Comparison of ENCODE assay signal across 17 cellular contexts in genomic region chr11:111162306-111162705, GRCh38.
A peak's percentile ranks its signal among the peaks of the same experiment; 100 is the strongest.
DNase-seq lines count a peak whose midpoint lies in the region; ATAC-seq and TF ChIP-seq lines count a peak whose summit lies in the region.
"Had no signal": no experiment of that assay in that cellular context is flagged by ENCODE, and none has a peak within 500 bp of the region (broad histone marks: within the 10 kb centered on the region; RNA-seq: fewer than 3 reads in every experiment).

No MANE protein-coding gene starts in this region.

- no peak overlapping the region for H3K27ac ChIP-seq in GM23248
- H3K27ac ChIP-seq: adrenal gland, BLaER1, lower lobe of right lung, parathyroid adenoma, SK-N-MC had no signal

- no peaks in the 10 kb centered on the region for H3K9me3 Mint-ChIP-seq in WTC11

- no peaks in the 10 kb centered on the region for H3K9me3 ChIP-seq in GM23248 (ENCODE audit: low read depth)
- H3K9me3 ChIP-seq: adrenal gland, BLaER1, lower lobe of right lung had no signal

- H2AFZ ChIP-seq in GM23248: peak overlapping the region; percentile 35
- H2AFZ ChIP-seq: parathyroid adenoma had no signal

- POLR2A ChIA-PET in WTC11 (lab: Charles Lee): no interaction called here

- H3K4me1 Mint-ChIP-seq in WTC11: peaks cover 12% of the 10 kb centered on the region

- H3K36me3 ChIP-seq in GM23248 (ENCODE audit: low read depth) (no peaks in the 10 kb centered on the region), H7 (replicated peaks; ENCODE audit: control insufficient read depth, insufficient read depth, low read length) (no peaks in the 10 kb centered on the region)
- H3K36me3 ChIP-seq: adrenal gland, BLaER1, lower lobe of right lung had no signal

- peaks cover 6% of the 10 kb centered on the region; the same call in 1 of the 2 replicates for H3K4me1 ChIP-seq in GM23248 (ENCODE audit: insufficient read depth)
- H3K4me1 ChIP-seq: adrenal gland, BLaER1, lower lobe of right lung, parathyroid adenoma had no signal

- H3K27me3 ChIP-seq in GM23248 (replicated peaks; ENCODE audit: insufficient read depth): no peaks in the 10 kb centered on the region
- no peaks in the 10 kb centered on the region for H3K27me3 ChIP-seq in H7 (ENCODE audit: control insufficient read depth, insufficient read depth, low read length)
- H3K27me3 ChIP-seq: adrenal gland, BLaER1 had no signal

- CTCF ChIA-PET in WTC11 (lab: Charles Lee): no interaction called here

- H3K9ac ChIP-seq in GM23248: no peak overlapping the region
- H3K9ac ChIP-seq: BLaER1, parathyroid adenoma had no signal

- no peaks in the 10 kb centered on the region for H3K79me2 ChIP-seq in GM23248 (ENCODE audit: insufficient read depth)
- H3K79me2 ChIP-seq: parathyroid adenoma had no signal

- 0 out of 2 replicates have a peak overlapping the region, but pooled peaks have one; percentile 61 for H3K27ac Mint-ChIP-seq in WTC11
- H3K27ac Mint-ChIP-seq: naive B cell had no signal

- H3K27me3 Mint-ChIP-seq in WTC11 (ENCODE audit: low read depth): no peaks in the 10 kb centered on the region

- H3K9me2 ChIP-seq in GM23248 (ENCODE audit: insufficient read depth): no peaks in the 10 kb centered on the region

- H3K4me2 ChIP-seq in GM23248 (ENCODE audit: unreplicated experiment): no peak overlapping the region
- H3K4me2 ChIP-seq: BLaER1, smooth muscle cell had no signal

- ATAC-seq in WTC11: peak; percentile 34
- ATAC-seq: lower lobe of right lung had no signal

- peak; percentile 50 for DNase-seq in GM23248
- DNase-seq in WTC11 (ENCODE audit: low spot score): no peak
- DNase-seq in fibroblast of peridontal ligament (ENCODE audit: extremely low read depth): peak; percentile 8
- peak; percentile 15 for DNase-seq in stromal cell of bone marrow (ENCODE audit: low read depth)
- no peak for DNase-seq in H7
- DNase-seq in effector CD4-positive, alpha-beta T cell: no peak
- DNase-seq in GM19240 (ENCODE audit: insufficient read length, low spot score): no peak
- DNase-seq: adrenal gland; lower lobe of right lung; naive B cell; NCI-H2171; NCI-H748 treated with DMSO at 0.1 percent for 48 hours; stimulated activated CD4-positive, alpha-beta T cell treated with anti-CD3 and anti-CD28 coated beads, Interleukin-4, amount 100 ng/mL, for 24 hours had no signal

- H3K4me3 ChIP-seq in GM23248 (no peak overlapping the region), H7 (ENCODE audit: insufficient read depth, low read depth, low read length) (no peak overlapping the region)
- H3K4me3 ChIP-seq: adrenal gland, BLaER1, lower lobe of right lung, SK-N-MC, smooth muscle cell had no signal

- TF ChIP-seq CTCF in WTC11 (IDR thresholded peaks at IDR 0.05): no peak

- in situ Hi-C loops in GM23248 (cut with MboI): no loop called here

- H4K20me1 ChIP-seq in GM23248 (ENCODE audit: insufficient read depth): no peaks in the 10 kb centered on the region
- H4K20me1 ChIP-seq: BLaER1 had no signal

- H3K4me3 Mint-ChIP-seq in WTC11: no peak overlapping the region
- H3K4me3 Mint-ChIP-seq: naive B cell had no signal

- WGBS in GM23248 (ENCODE audit: low coverage in 1 of 2, low lambda C conversion rate in 2 of 2, missing lambda C conversion rate in 2 of 2), 2 experiments: 8 to 14% methylated on average over 1 of the region's 1 CpG

- no peaks in the 10 kb centered on the region for H3F3A ChIP-seq in GM23248 (ENCODE audit: insufficient read depth)

- no peaks in the 10 kb centered on the region for H3K36me3 Mint-ChIP-seq in WTC11
- H3K36me3 Mint-ChIP-seq: naive B cell had no signal

TF ChIP-seq in WTC11, 78 proteins besides CTCF, POLR2A, EP300 and RAD21:
- no peak for TF ChIP-seq FOXK1 (CRISPR knock-in tag; IDR thresholded peaks at IDR 0.05)
- no peak for TF ChIP-seq GTF2I (CRISPR knock-in tag; conservative IDR thresholded peaks at IDR 0.05)
- TF ChIP-seq, protein P1, sequence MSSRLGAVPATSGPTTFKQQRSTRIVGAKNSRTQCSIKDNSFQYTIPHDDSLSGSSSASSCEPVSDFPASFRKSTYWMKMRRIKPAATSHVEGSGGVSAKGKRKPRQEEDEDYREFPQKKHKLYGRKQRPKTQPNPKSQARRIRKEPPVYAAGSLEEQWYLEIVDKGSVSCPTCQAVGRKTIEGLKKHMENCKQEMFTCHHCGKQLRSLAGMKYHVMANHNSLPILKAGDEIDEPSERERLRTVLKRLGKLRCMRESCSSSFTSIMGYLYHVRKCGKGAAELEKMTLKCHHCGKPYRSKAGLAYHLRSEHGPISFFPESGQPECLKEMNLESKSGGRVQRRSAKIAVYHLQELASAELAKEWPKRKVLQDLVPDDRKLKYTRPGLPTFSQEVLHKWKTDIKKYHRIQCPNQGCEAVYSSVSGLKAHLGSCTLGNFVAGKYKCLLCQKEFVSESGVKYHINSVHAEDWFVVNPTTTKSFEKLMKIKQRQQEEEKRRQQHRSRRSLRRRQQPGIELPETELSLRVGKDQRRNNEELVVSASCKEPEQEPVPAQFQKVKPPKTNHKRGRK (CRISPR knock-in tag; IDR thresholded peaks at IDR 0.05; ENCODE audit: borderline replicate concordance): no peak
- no peak for TF ChIP-seq NFYB (CRISPR knock-in tag; conservative IDR thresholded peaks at IDR 0.05; ENCODE audit: low read depth)
- no peak for TF ChIP-seq CREM (CRISPR knock-in tag; IDR thresholded peaks at IDR 0.05)
- no peak for TF ChIP-seq USF1 (CRISPR knock-in tag; IDR thresholded peaks at IDR 0.05)
- no peak for TF ChIP-seq IRF2 (CRISPR knock-in tag; IDR thresholded peaks at IDR 0.05; ENCODE audit: borderline replicate concordance, low read depth)
- TF ChIP-seq, protein P2, sequence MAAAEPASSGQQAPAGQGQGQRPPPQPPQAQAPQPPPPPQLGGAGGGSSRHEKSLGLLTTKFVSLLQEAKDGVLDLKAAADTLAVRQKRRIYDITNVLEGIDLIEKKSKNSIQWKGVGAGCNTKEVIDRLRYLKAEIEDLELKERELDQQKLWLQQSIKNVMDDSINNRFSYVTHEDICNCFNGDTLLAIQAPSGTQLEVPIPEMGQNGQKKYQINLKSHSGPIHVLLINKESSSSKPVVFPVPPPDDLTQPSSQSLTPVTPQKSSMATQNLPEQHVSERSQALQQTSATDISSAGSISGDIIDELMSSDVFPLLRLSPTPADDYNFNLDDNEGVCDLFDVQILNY (CRISPR knock-in tag; IDR thresholded peaks at IDR 0.05): no peak
TF ChIP-seq in WTC11: peak in this region for 0.

Comparison
In these comparisons a context has a peak if more than half of its experiments do, and no peak if none do; other contexts are left out.
1. DNase-seq: peak in GM23248 (single experiment), fibroblast of peridontal ligament (single experiment) and stromal cell of bone marrow (single experiment); none in WTC11 (single experiment), H7 (single experiment), effector CD4-positive, alpha-beta T cell (single experiment) and GM19240 (single experiment).